9 cellular contexts compared by ENCODE assay signal in genomic region chr17:68437979-68438877, GRCh38.
DNase-seq lines count a peak whose midpoint lies in the region; ATAC-seq and TF ChIP-seq lines count a peak whose summit lies in the region.
"Had no signal": no experiment of that assay in that cellular context is flagged by ENCODE, and none has a peak within 500 bp of the region (broad histone marks: within the 10 kb centered on the region; RNA-seq: fewer than 3 reads in every experiment).

No MANE protein-coding gene starts in this region.

- peak overlapping the region; percentile 55 for H3K4me3 Mint-ChIP-seq in dendritic cell treated with granulocyte-macrophage colony-stimulating factor and Interleukin-4, amounts not matched to agents 40 ng/mL and 50 ng/mL, for 4 days

- H3K27ac ChIP-seq in SU-DHL-6 (ENCODE audit: low read depth, low read length) (no peak overlapping the region), muscle layer of duodenum (ENCODE audit: low read length) (peak overlapping the region; percentile 54)
- H3K27ac ChIP-seq: A549 had no signal

- intact Hi-C loops in dendritic cell treated with granulocyte-macrophage colony-stimulating factor and Interleukin-4, amounts not matched to agents 40 ng/mL and 50 ng/mL, for 4 days (cut with micrococcal nuclease): loop anchor here (2.0 kb wide), 1 partner anchor 19 kb away; the partner anchor contains the start of gene WIPI1

- peak; percentile 55 for ATAC-seq in HG02970 (IDR thresholded peaks at IDR 0.05; ENCODE audit: low FRiP score, unreplicated experiment)

- peak overlapping the region; percentile 33 for H3K4me2 ChIP-seq in SU-DHL-6 (ENCODE audit: low read depth, low read length, poor library complexity, severe bottlenecking)
- H3K4me2 ChIP-seq: A549 had no signal

- H3K4me1 ChIP-seq in muscle layer of duodenum (ENCODE audit: control insufficient read depth in 1 of 2, insufficient read depth in 2 of 2, low read length in 2 of 2): peaks cover 4% of the 10 kb centered on the region in 2 donors

- H3K9me2 ChIP-seq in SU-DHL-6 (replicated peaks; ENCODE audit: insufficient read depth, low read length): no peaks in the 10 kb centered on the region

- no peaks in the 10 kb centered on the region for H3K9me3 Mint-ChIP-seq in dendritic cell treated with granulocyte-macrophage colony-stimulating factor and Interleukin-4, amounts not matched to agents 40 ng/mL and 50 ng/mL, for 4 days

- H3K36me3 Mint-ChIP-seq in dendritic cell treated with granulocyte-macrophage colony-stimulating factor and Interleukin-4, amounts not matched to agents 40 ng/mL and 50 ng/mL, for 4 days (ENCODE audit: low read depth): peaks cover 57% of the 10 kb centered on the region

- peak overlapping the region; percentile 32 for H2AFZ ChIP-seq in SU-DHL-6 (ENCODE audit: low read depth, low read length, severe bottlenecking)

- H3K9ac ChIP-seq in SU-DHL-6 (ENCODE audit: low read length): 0 out of 2 replicates have a peak overlapping the region, but pooled peaks have one; percentile 14

- H4K20me1 ChIP-seq in SU-DHL-6 (ENCODE audit: low read depth, low read length): no peaks in the 10 kb centered on the region

- H3K9me3 ChIP-seq in SU-DHL-6 (ENCODE audit: insufficient read depth, low read length): no peaks in the 10 kb centered on the region
- H3K9me3 ChIP-seq in muscle layer of duodenum (ENCODE audit: control insufficient read depth in 1 of 2, low read length in 2 of 2): no peaks in the 10 kb centered on the region
- H3K9me3 ChIP-seq: A549 had no signal

- peaks cover 50% of the 10 kb centered on the region for H3K4me1 Mint-ChIP-seq in dendritic cell treated with granulocyte-macrophage colony-stimulating factor and Interleukin-4, amounts not matched to agents 40 ng/mL and 50 ng/mL, for 4 days (ENCODE audit: low read depth)

- H3K36me3 ChIP-seq in SU-DHL-6 (ENCODE audit: low read length) (no peaks in the 10 kb centered on the region), muscle layer of duodenum (ENCODE audit: control insufficient read depth in 1 of 2, insufficient read depth in 2 of 2, low read length in 2 of 2) (peaks cover 25 to 39% of the 10 kb centered on the region in 2 donors)

- peak; percentile 61 for DNase-seq in SKM-1 treated with dmso at 0.1 percent for 144 hours (lab: John Stamatoyannopoulos, UW; ENCODE audit: unreplicated experiment)
- no peak for DNase-seq in SKM-1 (lab: John Stamatoyannopoulos, UW; ENCODE audit: unreplicated experiment)
- DNase-seq in HK-2 (ENCODE audit: unreplicated experiment): no peak
- no peak for DNase-seq in NCI-H82 (lab: John Stamatoyannopoulos, UW)

- H3F3A ChIP-seq in SU-DHL-6 (ENCODE audit: insufficient read depth): 0 out of 2 replicates have a peak, but pooled peaks cover 5% of the 10 kb centered on the region

- H3K27me3 Mint-ChIP-seq in dendritic cell treated with granulocyte-macrophage colony-stimulating factor and Interleukin-4, amounts not matched to agents 40 ng/mL and 50 ng/mL, for 4 days: no peaks in the 10 kb centered on the region

- H3K4me3 ChIP-seq in SU-DHL-6 (ENCODE audit: insufficient read depth, low read length, poor library complexity, severe bottlenecking) (no peak overlapping the region), muscle layer of duodenum (ENCODE audit: low read depth in 1 of 2, low read length in 2 of 2) (peak overlapping the region in 1 of 2 donors; percentile 34)
- H3K4me3 ChIP-seq: A549 had no signal

- H3K27me3 ChIP-seq in SU-DHL-6 (ENCODE audit: low read length): no peaks in the 10 kb centered on the region
- no peaks in the 10 kb centered on the region for H3K27me3 ChIP-seq in muscle layer of duodenum (ENCODE audit: low read depth, low read length)

- TF ChIP-seq CTCF in SU-DHL-6 (IDR thresholded peaks at IDR 0.05; ENCODE audit: insufficient read depth, low read length, poor library complexity, severe bottlenecking): no peak

- H3K79me2 ChIP-seq in SU-DHL-6 (ENCODE audit: insufficient read depth, low read length): no peaks in the 10 kb centered on the region

- peak overlapping the region; percentile 87 for H3K27ac Mint-ChIP-seq in dendritic cell treated with granulocyte-macrophage colony-stimulating factor and Interleukin-4, amounts not matched to agents 40 ng/mL and 50 ng/mL, for 4 days
